Comparison of ENCODE assay signal across 8 cellular contexts in genomic region chr1:179826626-179827280, GRCh38.
"Had no signal": no experiment of that assay in that cellular context is flagged by ENCODE, and none has a peak within 500 bp of the region (broad histone marks: within the 10 kb centered on the region; RNA-seq: fewer than 3 reads in every experiment).

No MANE protein-coding gene starts in this region.

- ATAC-seq: esophagus mucosa, left colon had no signal

- H3K36me3 ChIP-seq: thoracic aorta had no signal

- H3K9me3 Mint-ChIP-seq: naive B cell; T-helper 2 cell treated with Interferon-gamma antibody and Interleukin-4, amounts not matched to agents 5 μg/mL and 100 μg/mL, for 36 hours had no signal

- H3K36me3 Mint-ChIP-seq: naive B cell had no signal

- DNase-seq: activated CD4-positive, alpha-beta T cell treated with anti-CD3 and anti-CD28 coated beads, Interleukin-2, amount 50 U/mL, for 1 hour; left colon; mammary epithelial cell; naive B cell; psoas muscle had no signal

- H3K4me1 ChIP-seq: psoas muscle had no signal

- H3K4me3 Mint-ChIP-seq: T-helper 2 cell treated with Interferon-gamma antibody and Interleukin-4, amounts not matched to agents 5 μg/mL and 100 μg/mL, for 36 hours had no signal

- H3K4me3 ChIP-seq: psoas muscle, thoracic aorta had no signal

- H3K27ac ChIP-seq: psoas muscle, thoracic aorta had no signal

- H3K27ac Mint-ChIP-seq: naive B cell; T-helper 2 cell treated with Interferon-gamma antibody and Interleukin-4, amounts not matched to agents 5 μg/mL and 100 μg/mL, for 36 hours had no signal

- H3K9me3 ChIP-seq: psoas muscle, thoracic aorta had no signal
